11 cellular contexts compared by ENCODE assay signal in the genomic region with DNA sequence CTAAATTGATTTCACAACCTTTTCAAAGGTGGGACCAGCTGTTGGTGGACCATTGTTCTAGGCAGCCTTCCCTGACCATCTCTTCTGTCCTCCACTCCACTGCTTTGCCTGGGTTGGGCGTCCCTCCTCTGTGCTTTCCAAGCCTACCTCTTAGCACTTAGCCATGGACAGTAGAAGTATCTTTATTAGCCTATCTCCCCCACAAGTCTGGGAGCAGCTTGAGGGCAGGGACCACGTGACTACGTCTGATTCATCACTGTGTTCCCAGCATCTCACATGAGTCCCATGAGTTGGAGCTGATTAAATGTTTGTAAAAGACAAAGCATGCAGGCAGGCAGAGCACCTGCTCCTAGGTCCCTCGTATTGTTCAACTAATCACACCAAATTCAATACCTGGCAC. TPM values are rescaled to one million over a fixed set of nuclear protein-coding genes. Genes with fewer than 3 reads are reported as not detected.
A peak's percentile ranks its signal among the peaks of the same experiment; 100 is the strongest.
DNase-seq lines count a peak whose midpoint lies in the region; ATAC-seq and TF ChIP-seq lines count a peak whose summit lies in the region.
"Had no signal": no experiment of that assay in that cellular context is flagged by ENCODE, and none has a peak within 500 bp of the region (broad histone marks: within the 10 kb centered on the region; RNA-seq: fewer than 3 reads in every experiment).

No MANE protein-coding gene starts in this region.

- peak; percentile 79 for ATAC-seq in SK-N-SH treated with all-trans-retinoic acid at 6 μM for 48 hours
- ATAC-seq in activated naive CD8-positive, alpha-beta T cell treated with anti-CD3 and anti-CD28 coated beads, Interleukin-2, amount 50 U/mL, for 24 hours, result no peak
- ATAC-seq: activated CD4-positive, CD25-positive, alpha-beta regulatory T cell treated with anti-CD3 and anti-CD28 coated beads, Interleukin-2, amount 50 U/mL, for 24 hours had no signal

- in situ Hi-C loops in KBM-7 (cut with MboI; ENCODE audit: low pct_unique_long_range_greater_than_20kb, low sequenced_read_pairs), result no loop called here

- H3K27me3 Mint-ChIP-seq in T-helper 2 cell treated with Interferon-gamma antibody and Interleukin-4, amounts not matched to agents 5 μg/mL and 100 μg/mL, for 36 hours (ENCODE audit: low read depth), result peaks cover 8% of the 10 kb centered on the region
- peaks cover 13% of the 10 kb centered on the region for H3K27me3 Mint-ChIP-seq in activated naive CD8-positive, alpha-beta T cell treated with anti-CD3 and anti-CD28 coated beads, Interleukin-2, amount 50 U/mL, for 24 hours

- H3K4me3 ChIP-seq in AG10803 (ENCODE audit: low read length), result no peak overlapping the region
- H3K4me3 ChIP-seq in fibroblast of villous mesenchyme (ENCODE audit: low read depth, low read length), result no peak overlapping the region
- no peak overlapping the region for H3K4me3 ChIP-seq in suprapubic skin

- WGBS in suprapubic skin, result 66% methylated on average over 4 of the region's 4 CpGs

- H3K27me3 ChIP-seq in suprapubic skin, result peaks cover 19% of the 10 kb centered on the region

- no peaks in the 10 kb centered on the region for H3K4me1 Mint-ChIP-seq in T-helper 2 cell treated with Interferon-gamma antibody and Interleukin-4, amounts not matched to agents 5 μg/mL and 100 μg/mL, for 36 hours (ENCODE audit: low read depth)
- no peaks in the 10 kb centered on the region for H3K4me1 Mint-ChIP-seq in activated naive CD8-positive, alpha-beta T cell treated with anti-CD3 and anti-CD28 coated beads, Interleukin-2, amount 50 U/mL, for 24 hours

- H3K27ac Mint-ChIP-seq in T-helper 2 cell treated with Interferon-gamma antibody and Interleukin-4, amounts not matched to agents 5 μg/mL and 100 μg/mL, for 36 hours, result no peak overlapping the region
- H3K27ac Mint-ChIP-seq in activated naive CD8-positive, alpha-beta T cell treated with anti-CD3 and anti-CD28 coated beads, Interleukin-2, amount 50 U/mL, for 24 hours, result no peak overlapping the region

- no peak overlapping the region for H3K4me3 Mint-ChIP-seq in T-helper 2 cell treated with Interferon-gamma antibody and Interleukin-4, amounts not matched to agents 5 μg/mL and 100 μg/mL, for 36 hours
- no peak overlapping the region for H3K4me3 Mint-ChIP-seq in activated naive CD8-positive, alpha-beta T cell treated with anti-CD3 and anti-CD28 coated beads, Interleukin-2, amount 50 U/mL, for 24 hours

- no peaks in the 10 kb centered on the region for H3K9me3 Mint-ChIP-seq in T-helper 2 cell treated with Interferon-gamma antibody and Interleukin-4, amounts not matched to agents 5 μg/mL and 100 μg/mL, for 36 hours
- no peaks in the 10 kb centered on the region for H3K9me3 Mint-ChIP-seq in activated naive CD8-positive, alpha-beta T cell treated with anti-CD3 and anti-CD28 coated beads, Interleukin-2, amount 50 U/mL, for 24 hours

- no peak for TF ChIP-seq CTCF in AG10803 (conservative IDR thresholded peaks at IDR 0.05; ENCODE audit: low read length)
- TF ChIP-seq CTCF in fibroblast of villous mesenchyme (IDR thresholded peaks at IDR 0.05; ENCODE audit: insufficient read depth, low read depth, low read length), result no peak
- TF ChIP-seq CTCF in suprapubic skin (IDR thresholded peaks at IDR 0.05), result no peak

- no peaks in the 10 kb centered on the region for H3K36me3 ChIP-seq in suprapubic skin
- H3K36me3 ChIP-seq: neutrophil had no signal

- DNase-seq in AG10803 (ENCODE audit: low read depth), result peak; percentile 72
- peak; percentile 33 for DNase-seq in HT-29 (ENCODE audit: low spot score)
- peak; percentile 81 for DNase-seq in fibroblast of villous mesenchyme (ENCODE audit: low read depth)
- DNase-seq in T-helper 2 cell treated with Interferon-gamma antibody and Interleukin-4, amounts not matched to agents 5 μg/mL and 100 μg/mL, for 36 hours (ENCODE audit: low spot score), result no peak
- DNase-seq in activated naive CD8-positive, alpha-beta T cell treated with anti-CD3 and anti-CD28 coated beads, Interleukin-2, amount 50 U/mL, for 24 hours, result no peak
- no peak for DNase-seq in suprapubic skin (ENCODE audit: low spot score in 2 of 2)
- no peak for DNase-seq in KBM-7
- DNase-seq: NCI-H446 had no signal

- no peaks in the 10 kb centered on the region for H3K9me3 ChIP-seq in suprapubic skin
- H3K9me3 ChIP-seq: neutrophil had no signal

- TF ChIP-seq POLR2A in suprapubic skin (IDR thresholded peaks at IDR 0.05), result no peak

- no peak for TF ChIP-seq EP300 in suprapubic skin (IDR thresholded peaks at IDR 0.05)

- H3K36me3 Mint-ChIP-seq in T-helper 2 cell treated with Interferon-gamma antibody and Interleukin-4, amounts not matched to agents 5 μg/mL and 100 μg/mL, for 36 hours (ENCODE audit: low read depth), result no peaks in the 10 kb centered on the region
- H3K36me3 Mint-ChIP-seq in activated naive CD8-positive, alpha-beta T cell treated with anti-CD3 and anti-CD28 coated beads, Interleukin-2, amount 50 U/mL, for 24 hours (ENCODE audit: low read depth), result no peaks in the 10 kb centered on the region

- no peak overlapping the region for H3K27ac ChIP-seq in suprapubic skin
- H3K27ac ChIP-seq: neutrophil had no signal

- no peaks in the 10 kb centered on the region for H3K4me1 ChIP-seq in suprapubic skin

TF ChIP-seq in SK-N-SH treated with all-trans-retinoic acid at 6 μM for 48 hours, 23 proteins besides CTCF, POLR2A, EP300 and RAD21:
- no peak for TF ChIP-seq BACH2 (CRISPR knock-in tag; IDR thresholded peaks at IDR 0.05; ENCODE audit: borderline replicate concordance)
- TF ChIP-seq, protein P1, sequence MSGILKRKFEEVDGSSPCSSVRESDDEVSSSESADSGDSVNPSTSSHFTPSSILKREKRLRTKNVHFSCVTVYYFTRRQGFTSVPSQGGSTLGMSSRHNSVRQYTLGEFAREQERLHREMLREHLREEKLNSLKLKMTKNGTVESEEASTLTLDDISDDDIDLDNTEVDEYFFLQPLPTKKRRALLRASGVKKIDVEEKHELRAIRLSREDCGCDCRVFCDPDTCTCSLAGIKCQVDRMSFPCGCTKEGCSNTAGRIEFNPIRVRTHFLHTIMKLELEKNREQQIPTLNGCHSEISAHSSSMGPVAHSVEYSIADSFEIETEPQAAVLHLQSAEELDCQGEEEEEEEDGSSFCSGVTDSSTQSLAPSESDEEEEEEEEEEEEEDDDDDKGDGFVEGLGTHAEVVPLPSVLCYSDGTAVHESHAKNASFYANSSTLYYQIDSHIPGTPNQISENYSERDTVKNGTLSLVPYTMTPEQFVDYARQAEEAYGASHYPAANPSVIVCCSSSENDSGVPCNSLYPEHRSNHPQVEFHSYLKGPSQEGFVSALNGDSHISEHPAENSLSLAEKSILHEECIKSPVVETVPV (CRISPR knock-in tag; IDR thresholded peaks at IDR 0.05), result no peak
- no peak for TF ChIP-seq TOX (CRISPR knock-in tag; IDR thresholded peaks at IDR 0.05; ENCODE audit: borderline replicate concordance)

RNA-seq across cellular contexts. Expression of a gene that starts 20.9 kb away (rescaled TPM):
- total RNA-seq in HT-29 (2014; rRNA removed; shearing (Covaris generic)), result not detected in 2 replicates
- total RNA-seq in fibroblast of villous mesenchyme (not detected in 2 replicates), suprapubic skin (not detected)

RNA-seq across cellular contexts. Expression of a gene that starts 21.1 kb away (rescaled TPM):
- total RNA-seq in HT-29 (2014; rRNA removed; shearing (Covaris generic)), result 28.1 and 28.5 TPM in 2 replicates
- total RNA-seq in fibroblast of villous mesenchyme (25.0 and 27.4 TPM in 2 replicates), suprapubic skin (10 to 100 TPM; 16.3 to 34.4 (median 30.2) TPM)

RNA-seq across cellular contexts. Expression of a gene that starts 48.1 kb away (rescaled TPM):
- total RNA-seq in HT-29 (2014; rRNA removed; shearing (Covaris generic)), result not detected in 2 replicates
- total RNA-seq in fibroblast of villous mesenchyme (not detected in 2 replicates), suprapubic skin (1 to 10 TPM; 1.4 to 7.3 (median 3.4) TPM)

Comparison
In these comparisons a context has a peak if more than half of its experiments do, and no peak if none do; other contexts are left out.
1. DNase-seq: peak in AG10803 (single experiment), HT-29 (single experiment) and fibroblast of villous mesenchyme (single experiment); none in T-helper 2 cell treated with Interferon-gamma antibody and Interleukin-4, amounts not matched to agents 5 μg/mL and 100 μg/mL, for 36 hours (single experiment), activated naive CD8-positive, alpha-beta T cell treated with anti-CD3 and anti-CD28 coated beads, Interleukin-2, amount 50 U/mL, for 24 hours (single experiment), suprapubic skin (0 of 2) and KBM-7 (single experiment).